In the genomic region with DNA sequence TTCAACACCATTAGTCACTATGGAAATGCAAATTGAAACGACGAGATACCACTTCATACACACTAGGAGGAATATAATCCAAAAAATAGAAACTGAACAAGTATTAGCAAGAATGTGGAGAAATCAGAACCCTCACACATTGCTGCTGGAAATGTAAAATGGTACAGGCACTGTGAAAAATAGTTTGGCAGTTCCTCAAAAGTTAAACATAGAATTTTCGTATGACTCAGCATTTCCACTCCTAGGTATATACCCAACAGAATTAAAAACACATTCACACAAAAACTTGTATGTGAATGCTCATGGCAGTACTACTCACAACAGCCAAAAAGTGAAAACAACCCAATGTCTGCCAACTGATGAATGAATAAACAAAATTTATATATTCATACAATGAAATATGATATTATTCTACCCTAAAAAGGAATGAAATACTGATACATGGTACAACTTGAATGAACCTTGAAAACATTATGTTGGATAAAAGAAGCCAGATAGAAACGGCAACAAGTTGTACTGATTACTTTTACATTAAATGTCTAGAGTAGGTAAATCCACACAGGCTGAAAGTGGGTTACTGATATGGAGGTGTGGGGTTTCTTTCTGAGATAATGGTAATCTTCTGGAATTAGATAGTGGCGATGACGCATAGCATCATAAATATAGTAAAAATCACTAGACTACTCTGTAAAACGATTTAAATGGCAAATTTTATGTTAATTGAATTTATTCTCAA, we compare ENCODE assay signal across 10 cellular contexts.
A peak's percentile ranks its signal among the peaks of the same experiment; 100 is the strongest.
DNase-seq lines count a peak whose midpoint lies in the region; ATAC-seq lines count a peak whose summit lies in the region.
"Had no signal": no experiment of that assay in that cellular context is flagged by ENCODE, and none has a peak within 500 bp of the region (broad histone marks: within the 10 kb centered on the region; RNA-seq: fewer than 3 reads in every experiment).

No MANE protein-coding gene starts in this region.

- ATAC-seq in GM21528 (IDR thresholded peaks at IDR 0.05; ENCODE audit: low FRiP score, unreplicated experiment), result peak; percentile 54
- ATAC-seq in HG03460 (IDR thresholded peaks at IDR 0.05; ENCODE audit: unreplicated experiment), result peak; percentile 48
- ATAC-seq in GM19467 (IDR thresholded peaks at IDR 0.05; ENCODE audit: unreplicated experiment), result no peak
- ATAC-seq: gastrocnemius medialis had no signal

- DNase-seq in GDM1 (lab: John Stamatoyannopoulos, UW) (peak; percentile 44), astrocyte of the hippocampus (ENCODE audit: low read depth, low spot score) (peak; percentile 33), NCI-H2029 treated with DMSO at 0.1 percent for 48 hours (lab: John Stamatoyannopoulos, UW) (no peak), DMS 273 (lab: John Stamatoyannopoulos, UW; ENCODE audit: unreplicated experiment) (no peak)
- DNase-seq in stimulated activated CD4-positive, alpha-beta T cell treated with anti-CD3 and anti-CD28 coated beads, Interleukin-2, amount 100 ng/mL, for 48 hours, result no peak
- DNase-seq: activated naive CD4-positive, alpha-beta T cell treated with anti-CD3 and anti-CD28 coated beads, Interleukin-2, amount 10 ng/mL, durations not matched to agents 7 days and 5 days; gastrocnemius medialis had no signal

Comparison
In these comparisons a context has a peak if more than half of its experiments do, and no peak if none do; other contexts are left out.
1. DNase-seq: peak in GDM1 (single experiment) and astrocyte of the hippocampus (single experiment); none in NCI-H2029 treated with DMSO at 0.1 percent for 48 hours (single experiment), DMS 273 (single experiment) and stimulated activated CD4-positive, alpha-beta T cell treated with anti-CD3 and anti-CD28 coated beads, Interleukin-2, amount 100 ng/mL, for 48 hours (0 of 2).